ENCODE assay signal across 21 cellular contexts in the genomic region with DNA sequence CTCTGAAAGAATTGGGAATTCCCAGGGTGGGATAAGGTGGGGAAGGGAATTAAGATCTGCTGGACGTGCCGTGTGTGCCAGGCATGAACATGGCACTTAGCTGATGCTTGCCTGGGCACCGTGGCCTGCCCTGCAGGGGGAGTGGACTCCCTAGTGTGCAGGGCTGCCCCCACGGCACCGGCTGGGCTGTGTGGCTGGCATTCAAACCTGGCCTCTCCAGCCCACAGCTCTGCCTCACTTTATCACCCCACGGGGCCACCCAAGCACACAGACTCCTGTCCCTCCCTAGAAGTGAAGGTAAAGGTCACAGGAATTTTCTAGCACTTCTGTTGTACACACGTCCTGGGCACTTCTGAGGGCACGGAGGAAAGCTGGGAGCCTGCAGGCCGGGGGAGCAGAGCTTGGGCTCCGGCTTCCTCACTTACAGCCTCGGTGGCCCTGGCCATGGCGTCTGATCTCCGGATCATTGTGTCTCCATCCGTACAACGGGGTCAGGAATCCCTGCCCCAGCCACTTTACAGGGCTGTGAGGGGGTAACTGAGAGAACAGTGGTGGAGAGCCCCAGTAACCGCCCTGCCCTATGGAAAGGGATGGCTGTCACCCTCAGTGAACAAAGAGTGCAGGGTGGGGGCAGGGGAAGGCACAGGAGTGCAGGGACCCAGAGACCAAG.
"Had no signal": no experiment of that assay in that cellular context is flagged by ENCODE, and none has a peak within 500 bp of the region (broad histone marks: within the 10 kb centered on the region; RNA-seq: fewer than 3 reads in every experiment).

No MANE protein-coding gene starts in this region.

- H3K27me3 ChIP-seq: dorsolateral prefrontal cortex, heart right ventricle, neutrophil, pancreas, right atrium auricular region, tibial artery had no signal

- H3K9me3 ChIP-seq: heart right ventricle, neutrophil, pancreas, psoas muscle, right atrium auricular region, tibial artery had no signal

- DNase-seq: activated CD4-positive, alpha-beta T cell treated with anti-CD3 and anti-CD28 coated beads for 4 hours; activated CD4-positive, alpha-beta T cell treated with anti-CD3 and anti-CD28 coated beads, Interleukin-2, amount 50 U/mL, for 48 hours; activated CD4-positive, CD25-positive, alpha-beta regulatory T cell; activated gamma-delta T cell; caudate nucleus; dorsolateral prefrontal cortex; heart right ventricle; mammary epithelial cell; midbrain; natural killer cell; psoas muscle; stimulated activated CD4-positive, alpha-beta T cell treated with anti-CD3 and anti-CD28 coated beads, Interleukin-12 subunit alpha, Interleukin-12 subunit beta, amount 100 ng/mL, for 4 hours; stimulated activated CD4-positive, alpha-beta T cell treated with anti-CD3 and anti-CD28 coated beads, Interleukin-4, amount 100 ng/mL, for 4 hours; stimulated activated naive CD8-positive, alpha-beta T cell treated with anti-CD3 and anti-CD28 coated beads, Interleukin-15, amount 100 ng/mL, for 72 hours; T-cell; T-helper 9 cell had no signal

- ATAC-seq: heart right ventricle; natural killer cell; pancreas; stimulated activated naive CD8-positive, alpha-beta T cell treated with anti-CD3 and anti-CD28 coated beads, Interleukin-15, amount 100 ng/mL, for 72 hours; T-cell had no signal

- FAIRE-seq: keratinocyte, pancreas had no signal

- H3K4me3 ChIP-seq: dorsolateral prefrontal cortex, heart right ventricle, pancreas, psoas muscle, right atrium auricular region, tibial artery had no signal

- H3K27ac ChIP-seq: heart right ventricle, neutrophil, pancreas, psoas muscle, right atrium auricular region, tibial artery had no signal
